ENCODE assay signal across 12 cellular contexts in genomic region chr16:88967800-88968588, GRCh38. TPM values are rescaled to one million over a fixed set of nuclear protein-coding genes. Genes with fewer than 3 reads are reported as not detected.
A peak's percentile ranks its signal among the peaks of the same experiment; 100 is the strongest.
DNase-seq lines count a peak whose midpoint lies in the region; ATAC-seq, FAIRE-seq and TF ChIP-seq lines count a peak whose summit lies in the region.
"Had no signal": no experiment of that assay in that cellular context is flagged by ENCODE, and none has a peak within 500 bp of the region (broad histone marks: within the 10 kb centered on the region; RNA-seq: fewer than 3 reads in every experiment).

No MANE protein-coding gene starts in this region.

- H3K36me3 ChIP-seq in left ventricle myocardium inferior (no peaks in the 10 kb centered on the region), SK-N-SH (replicated peaks in 1 of 2; ENCODE audit: control insufficient read depth in 1 of 2, insufficient read depth in 2 of 2, low read length in 1 of 2) (no peaks in the 10 kb centered on the region)
- H3K36me3 ChIP-seq: pancreas had no signal

- POLR2A ChIA-PET in T-cell (lab: Charles Lee): no interaction called here
- POLR2A ChIA-PET in SK-N-SH (lab: Yijun Ruan, JAX): no interaction called here

- intact Hi-C loops in right cardiac atrium (cut with DNase I): no loop called here
- intact Hi-C loops in left ventricle myocardium inferior (cut with micrococcal nuclease): no loop called here

- H3K36me3 Mint-ChIP-seq in T-cell: no peaks in the 10 kb centered on the region

- no peak for TF ChIP-seq EP300 in SK-N-SH (IDR thresholded peaks at IDR 0.05; ENCODE audit: borderline replicate concordance in 1 of 2, low read depth in 1 of 2, low read length in 1 of 2)

- ATAC-seq in right cardiac atrium: no peak
- peak; percentile 40 for ATAC-seq in HG02884 (IDR thresholded peaks at IDR 0.05; ENCODE audit: unreplicated experiment)
- peak; percentile 15 to 52 (median 19) for ATAC-seq in T-cell (replicated peaks in 1 of 4)

- no peaks in the 10 kb centered on the region for H3K9me3 Mint-ChIP-seq in T-cell

- no peaks in the 10 kb centered on the region for H3K79me2 ChIP-seq in SK-N-SH (ENCODE audit: insufficient read depth)

- CTCF ChIA-PET in T-cell (lab: Charles Lee) (no interaction called here), SK-N-SH (lab: Yijun Ruan, JAX) (no interaction called here)

- DNase-seq in right cardiac atrium: peak in 2 of 3 donors; percentile 30 to 31
- no peak for DNase-seq in left ventricle myocardium inferior
- DNase-seq in T-cell: peak in 1 of 34 experiments; percentile 41
- DNase-seq in SK-N-SH: no peak
- no peak for DNase-seq in NCI-H2227 treated with DMSO at 0.1 percent for 48 hours (lab: John Stamatoyannopoulos, UW)
- no peak for DNase-seq in RCC 7860 (ENCODE audit: low spot score)
- no peak for DNase-seq in glomerular visceral epithelial cell (ENCODE audit: extremely low spot score)
- DNase-seq: activated CD4-positive, alpha-beta T cell treated with anti-CD3 and anti-CD28 coated beads, Interleukin-2, amount 50 U/mL, for 48 hours; AML-193; IMR-90 had no signal

- H3K4me1 ChIP-seq in right cardiac atrium (ENCODE audit: control insufficient read depth, insufficient read depth, low read length): no peaks in the 10 kb centered on the region
- H3K4me1 ChIP-seq in left ventricle myocardium inferior: peaks cover 6% of the 10 kb centered on the region
- no peaks in the 10 kb centered on the region; a peak in 1 of 4 replicates for H3K4me1 ChIP-seq in SK-N-SH (ENCODE audit: control insufficient read depth in 1 of 2, insufficient read depth in 2 of 2, low read depth in 1 of 2, low read length in 1 of 2)
- H3K4me1 ChIP-seq: pancreas had no signal

- H3K9ac ChIP-seq in SK-N-SH: no peak overlapping the region

- peaks cover 10 to 12% of the 10 kb centered on the region in 2 donors for H3K27me3 Mint-ChIP-seq in T-cell

- no peak for FAIRE-seq in RCC 7860 (lab: Jason Lieb, UNC)
- FAIRE-seq: pancreas had no signal

- H3K27ac ChIP-seq in right cardiac atrium (ENCODE audit: low read length) (no peak overlapping the region), left ventricle myocardium inferior (replicated peaks) (no peak overlapping the region), SK-N-SH (ENCODE audit: low read depth in 2 of 2, low read length in 1 of 2) (no peak overlapping the region)
- H3K27ac ChIP-seq: pancreas had no signal

- H3K4me3 Mint-ChIP-seq in T-cell: peak overlapping the region; percentile 47 to 69 (median 60)

- H3K27ac Mint-ChIP-seq in T-cell: no peak overlapping the region

- no peak overlapping the region for H3K4me2 ChIP-seq in SK-N-SH

- H3K4me1 Mint-ChIP-seq in T-cell: peaks cover 5 to 16% (median 6%) of the 10 kb centered on the region in 3 donors

- no peaks in the 10 kb centered on the region for H3K27me3 ChIP-seq in right cardiac atrium (ENCODE audit: control insufficient read depth, insufficient read depth)
- H3K27me3 ChIP-seq in left ventricle myocardium inferior (ENCODE audit: low read depth): peaks cover 91% of the 10 kb centered on the region
- H3K27me3 ChIP-seq in SK-N-SH (ENCODE audit: insufficient read depth): peaks cover 14% of the 10 kb centered on the region; the same call in 1 of the 2 replicates

- no peak for TF ChIP-seq CTCF in left ventricle myocardium inferior (IDR thresholded peaks at IDR 0.05; ENCODE audit: borderline replicate concordance)
- TF ChIP-seq CTCF in SK-N-SH (IDR thresholded peaks at IDR 0.05): no peak

- H3K9me3 ChIP-seq in right cardiac atrium (ENCODE audit: control insufficient read depth, low read length): no peaks in the 10 kb centered on the region
- no peaks in the 10 kb centered on the region for H3K9me3 ChIP-seq in left ventricle myocardium inferior (replicated peaks)
- no peaks in the 10 kb centered on the region for H3K9me3 ChIP-seq in SK-N-SH
- H3K9me3 ChIP-seq: pancreas had no signal

- H4K20me1 ChIP-seq in SK-N-SH (ENCODE audit: insufficient read depth): no peaks in the 10 kb centered on the region

- WGBS in right cardiac atrium: 52% methylated on average over 31 of the region's 31 CpGs
- WGBS in SK-N-SH (ENCODE audit: low lambda C conversion rate): 65% methylated on average over 20 of the region's 31 CpGs

- H3K4me3 ChIP-seq in right cardiac atrium (ENCODE audit: low read length): no peak overlapping the region
- no peak overlapping the region for H3K4me3 ChIP-seq in left ventricle myocardium inferior
- no peak overlapping the region for H3K4me3 ChIP-seq in SK-N-SH (ENCODE audit: low read depth in 2 of 2, low read length in 1 of 2)
- H3K4me3 ChIP-seq: pancreas had no signal

- no peak overlapping the region for H2AFZ ChIP-seq in SK-N-SH (ENCODE audit: low read depth)

- H3K9me2 ChIP-seq in SK-N-SH: no peaks in the 10 kb centered on the region

- H3F3A ChIP-seq in SK-N-SH (replicated peaks; ENCODE audit: insufficient read depth): no peaks in the 10 kb centered on the region

- TF ChIP-seq RAD21 in SK-N-SH (IDR thresholded peaks at IDR 0.05; ENCODE audit: low read length): no peak

TF ChIP-seq in SK-N-SH, 30 proteins besides CTCF, POLR2A, EP300 and RAD21 (continues in another document):
- TF ChIP-seq NRF1 (IDR thresholded peaks at IDR 0.05; ENCODE audit: low read depth, low read length) (no peak), ELF1 (IDR thresholded peaks at IDR 0.05) (no peak), TEAD4 (IDR thresholded peaks at IDR 0.05; ENCODE audit: borderline replicate concordance, insufficient read depth) (no peak), FOSL2 (IDR thresholded peaks at IDR 0.05; ENCODE audit: borderline replicate concordance, low read depth) (no peak), USF2 (IDR thresholded peaks at IDR 0.05; ENCODE audit: borderline replicate concordance, low read depth, low read length) (no peak), CHD2 (IDR thresholded peaks at IDR 0.05; ENCODE audit: low read length, partially characterized antibody) (no peak), GABPA (IDR thresholded peaks at IDR 0.05; ENCODE audit: low read depth) (no peak), FOXJ3 (CRISPR knock-in tag; IDR thresholded peaks at IDR 0.05) (no peak), POLR2AphosphoS5 (IDR thresholded peaks at IDR 0.05; ENCODE audit: low read depth, low read length) (no peak), TAF1 (IDR thresholded peaks at IDR 0.05; ENCODE audit: borderline replicate concordance, low read depth, low read length) (no peak), ZBTB33 (IDR thresholded peaks at IDR 0.05; ENCODE audit: borderline replicate concordance, low read depth) (no peak), GATA2 (CRISPR knock-in tag; IDR thresholded peaks at IDR 0.05) (no peak), USF1 (IDR thresholded peaks at IDR 0.05; ENCODE audit: borderline replicate concordance, low read depth) (no peak)

RNA-seq across cellular contexts. Expression of gene CBFA2T3, which starts 9.0 kb away (rescaled TPM):
- total RNA-seq in right cardiac atrium (1 to 10 TPM; 5.6 to 8.5 (median 6.9) TPM), left ventricle myocardium inferior (8.6 TPM), T-cell (1 to 10 TPM; 2.0 to 4.0 (median 2.1) TPM)
- polyA plus RNA-seq in right cardiac atrium (7.3 TPM), SK-N-SH (2012; rRNA removed) (not detected in 2 replicates)
- polyA plus RNA-seq in SK-N-SH (2012; cell fraction: cytosol; rRNA removed): not detected in 2 replicates
- polyA plus RNA-seq in SK-N-SH (2012; cell fraction: nucleus; rRNA removed): not detected in 2 replicates
- total RNA-seq: IMR-90 had no signal
- polyA plus RNA-seq: IMR-90 had no signal

Comparison
In these comparisons a context has a peak if more than half of its experiments do, and no peak if none do; other contexts are left out.
1. DNase-seq: peak in right cardiac atrium (2 of 3); none in left ventricle myocardium inferior (single experiment), SK-N-SH (single experiment), NCI-H2227 treated with DMSO at 0.1 percent for 48 hours (single experiment), RCC 7860 (single experiment) and glomerular visceral epithelial cell (single experiment).
2. ATAC-seq: peak in HG02884 (single experiment) and T-cell (4 of 4); none in right cardiac atrium (0 of 2).